In the genomic region with DNA sequence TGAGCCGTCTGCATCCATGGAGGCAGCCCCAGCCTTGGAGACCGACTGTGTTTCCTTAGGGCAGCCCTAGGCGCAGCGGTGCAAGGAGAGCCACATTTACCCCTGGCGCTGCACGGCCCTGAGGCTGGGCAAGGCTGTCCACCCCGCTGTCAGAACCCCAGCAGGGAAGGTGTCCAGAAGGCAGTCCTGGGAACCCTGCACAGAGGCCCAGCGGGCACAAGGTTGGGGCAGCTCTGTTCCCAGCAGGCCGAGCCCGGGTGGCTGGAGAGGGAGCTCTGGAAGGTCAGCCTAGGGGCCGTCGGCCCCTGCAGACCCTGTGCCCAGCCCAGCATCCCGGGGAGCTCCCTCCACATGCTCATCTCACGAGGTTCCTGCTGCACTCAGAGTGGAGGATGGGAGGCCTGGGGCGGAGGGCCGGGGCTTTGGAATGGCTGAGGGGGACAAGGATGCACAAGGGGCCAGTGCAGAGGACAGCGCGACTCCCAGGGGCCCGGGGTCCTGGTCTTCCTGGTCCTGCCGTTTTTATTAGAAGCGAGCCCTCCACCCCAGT, we compare ENCODE assay signal across 9 cellular contexts. TPM values are rescaled to one million over a fixed set of nuclear protein-coding genes. Genes with fewer than 3 reads are reported as not detected.
DNase-seq lines count a peak whose midpoint lies in the region; ATAC-seq and TF ChIP-seq lines count a peak whose summit lies in the region.
"Had no signal": no experiment of that assay in that cellular context is flagged by ENCODE, and none has a peak within 500 bp of the region (broad histone marks: within the 10 kb centered on the region; RNA-seq: fewer than 3 reads in every experiment).

No MANE protein-coding gene starts in this region.

- no peak for ATAC-seq in GM18867 (IDR thresholded peaks at IDR 0.05; ENCODE audit: unreplicated experiment)
- ATAC-seq in HG03280 (IDR thresholded peaks at IDR 0.05; ENCODE audit: unreplicated experiment), result no peak

- peak; percentile 14 for DNase-seq in GM20000 (ENCODE audit: low spot score)
- DNase-seq in activated CD4-positive, alpha-beta memory T cell treated with anti-CD3 and anti-CD28 coated beads, Interleukin-2, amount 10 ng/mL, durations not matched to agents 7 days and 5 days, result peak; percentile 17
- peak; percentile 60 for DNase-seq in cardiac septum (ENCODE audit: low spot score)
- no peak for DNase-seq in skeletal muscle cell (ENCODE audit: low read depth)
- DNase-seq in activated gamma-delta T cell (lab: John Stamatoyannopoulos, UW), result no peak
- no peak for DNase-seq in stimulated activated naive CD4-positive, alpha-beta T cell (lab: John Stamatoyannopoulos, UW)

- no peak for TF ChIP-seq CTCF in GM20000 (IDR thresholded peaks at IDR 0.05; ENCODE audit: extremely low read depth, missing control alignments)

- POLR2A ChIA-PET in activated CD4-positive, alpha-beta memory T cell treated with anti-CD3 and anti-CD28 coated beads, Interleukin-2, amount 10 ng/mL, durations not matched to agents 7 days and 5 days (lab: Charles Lee), result interaction anchor here (1.1 kb wide), 1 partner anchor 55 kb away, joined by 3 read pairs; a partner anchor contains a TSS

- peak overlapping the region; percentile 52 for H3K4me3 ChIP-seq in skeletal muscle cell (ENCODE audit: low read depth, low read length)

- peaks cover 8% of the 10 kb centered on the region for H3K4me1 Mint-ChIP-seq in activated CD4-positive, alpha-beta memory T cell treated with anti-CD3 and anti-CD28 coated beads, Interleukin-2, amount 10 ng/mL, durations not matched to agents 7 days and 5 days

- intact Hi-C loops in cardiac septum (cut with DNase I), result loop anchor here (2.0 kb wide), 1 partner anchor 35 kb away; no protein-coding TSS in a partner anchor

- H3K27ac Mint-ChIP-seq in activated CD4-positive, alpha-beta memory T cell treated with anti-CD3 and anti-CD28 coated beads, Interleukin-2, amount 10 ng/mL, durations not matched to agents 7 days and 5 days, result no peak overlapping the region

- CTCF ChIA-PET in activated CD4-positive, alpha-beta memory T cell treated with anti-CD3 and anti-CD28 coated beads, Interleukin-2, amount 10 ng/mL, durations not matched to agents 7 days and 5 days (lab: Charles Lee), result no interaction called here

- no peaks in the 10 kb centered on the region for H3K36me3 Mint-ChIP-seq in activated CD4-positive, alpha-beta memory T cell treated with anti-CD3 and anti-CD28 coated beads, Interleukin-2, amount 10 ng/mL, durations not matched to agents 7 days and 5 days (ENCODE audit: low read depth)

- no peaks in the 10 kb centered on the region for H3K9me3 Mint-ChIP-seq in activated CD4-positive, alpha-beta memory T cell treated with anti-CD3 and anti-CD28 coated beads, Interleukin-2, amount 10 ng/mL, durations not matched to agents 7 days and 5 days

- H3K4me3 Mint-ChIP-seq in activated CD4-positive, alpha-beta memory T cell treated with anti-CD3 and anti-CD28 coated beads, Interleukin-2, amount 10 ng/mL, durations not matched to agents 7 days and 5 days, result peak overlapping the region; percentile 35

- H3K27me3 Mint-ChIP-seq in activated CD4-positive, alpha-beta memory T cell treated with anti-CD3 and anti-CD28 coated beads, Interleukin-2, amount 10 ng/mL, durations not matched to agents 7 days and 5 days, result peaks cover 39% of the 10 kb centered on the region

RNA-seq across cellular contexts. Expression of a gene that starts 19.9 kb away (rescaled TPM):
- not detected for total RNA-seq in activated CD4-positive, alpha-beta memory T cell treated with anti-CD3 and anti-CD28 coated beads, Interleukin-2, amount 10 ng/mL, durations not matched to agents 7 days and 5 days
- total RNA-seq in cardiac septum, result 10.2 TPM
- total RNA-seq: subcutaneous adipose tissue had no signal

RNA-seq across cellular contexts. Expression of a gene that starts 55.3 kb away (rescaled TPM):
- total RNA-seq in activated CD4-positive, alpha-beta memory T cell treated with anti-CD3 and anti-CD28 coated beads, Interleukin-2, amount 10 ng/mL, durations not matched to agents 7 days and 5 days, result 10 to 100 TPM; 58.2 to 58.4 TPM
- total RNA-seq in cardiac septum, result 39.0 TPM

RNA-seq across cellular contexts. Expression of a gene that starts 56.6 kb away (rescaled TPM):
- 10 to 100 TPM; 28.6 to 31.7 TPM for total RNA-seq in activated CD4-positive, alpha-beta memory T cell treated with anti-CD3 and anti-CD28 coated beads, Interleukin-2, amount 10 ng/mL, durations not matched to agents 7 days and 5 days
- 4.8 TPM for total RNA-seq in cardiac septum

Comparison
In these comparisons a context has a peak if more than half of its experiments do, and no peak if none do; other contexts are left out.
1. DNase-seq: peak in GM20000 (single experiment), activated CD4-positive, alpha-beta memory T cell treated with anti-CD3 and anti-CD28 coated beads, Interleukin-2, amount 10 ng/mL, durations not matched to agents 7 days and 5 days (single experiment) and cardiac septum (single experiment); none in skeletal muscle cell (single experiment), activated gamma-delta T cell (single experiment) and stimulated activated naive CD4-positive, alpha-beta T cell (0 of 6).
2. RNA of a gene that starts 19.9 kb away (total RNA-seq): 10.2 TPM in cardiac septum (single experiment); not detected in activated CD4-positive, alpha-beta memory T cell treated with anti-CD3 and anti-CD28 coated beads, Interleukin-2, amount 10 ng/mL, durations not matched to agents 7 days and 5 days; every median in the first group is over 10 times any median in the second.